Comparison of ENCODE assay signal across 11 cellular contexts in genomic region chr11:85725510-85726258, GRCh38. TPM values are rescaled to one million over a fixed set of nuclear protein-coding genes. Genes with fewer than 3 reads are reported as not detected.
DNase-seq lines count a peak whose midpoint lies in the region; ATAC-seq, FAIRE-seq and TF ChIP-seq lines count a peak whose summit lies in the region.
"Had no signal": no experiment of that assay in that cellular context is flagged by ENCODE, and none has a peak within 500 bp of the region (broad histone marks: within the 10 kb centered on the region; RNA-seq: fewer than 3 reads in every experiment).

No MANE protein-coding gene starts in this region.

- DNase-seq in AG08396 (ENCODE audit: low spot score), result peak; percentile 60
- peak; percentile 94 for DNase-seq in HT1080 (ENCODE audit: low read depth)
- DNase-seq in bronchial epithelial cell (ENCODE audit: low read depth), result peak; percentile 93
- peak; percentile 88 for DNase-seq in kidney epithelial cell (ENCODE audit: low read depth)
- no peak for DNase-seq in NCI-H345 treated with DMSO at 0.1 percent for 48 hours (lab: John Stamatoyannopoulos, UW; ENCODE audit: unreplicated experiment)
- DNase-seq in activated CD4-positive, alpha-beta T cell treated with anti-CD3 and anti-CD28 coated beads for 1 hour, result no peak
- DNase-seq: activated T-cell treated with anti-CD3 and anti-CD28 coated beads, Interleukin-2, amount 50 U/mL, for 1 hour; effector memory CD4-positive, alpha-beta T cell; NCI-H526 treated with DMSO at 0.1 percent for 48 hours had no signal

- H3K4me3 ChIP-seq in bronchial epithelial cell (ENCODE audit: low read depth, low read length) (no peak overlapping the region), kidney epithelial cell (ENCODE audit: low read depth, low read length) (no peak overlapping the region)

- TF ChIP-seq CTCF in bronchial epithelial cell (IDR thresholded peaks at IDR 0.05; ENCODE audit: insufficient read depth, low read length, severe bottlenecking) (no peak), kidney epithelial cell (IDR thresholded peaks at IDR 0.05; ENCODE audit: insufficient read depth, low read length, poor library complexity, severe bottlenecking) (no peak)

- no peak for FAIRE-seq in bronchial epithelial cell (lab: Jason Lieb, UNC)

- no peak for ATAC-seq in HG03097 (IDR thresholded peaks at IDR 0.05; ENCODE audit: low FRiP score, unreplicated experiment)
- no peak for ATAC-seq in HG02678 (IDR thresholded peaks at IDR 0.05; ENCODE audit: unreplicated experiment)

- H3K27me3 ChIP-seq in bronchial epithelial cell (ENCODE audit: control insufficient read depth, insufficient read depth, low read length) (no peaks in the 10 kb centered on the region), kidney epithelial cell (ENCODE audit: control insufficient read depth, insufficient read depth, low read length) (no peaks in the 10 kb centered on the region)

- no peaks in the 10 kb centered on the region for H3K36me3 ChIP-seq in bronchial epithelial cell (ENCODE audit: control insufficient read depth, insufficient read depth, low read length)
- no peaks in the 10 kb centered on the region for H3K36me3 ChIP-seq in kidney epithelial cell (ENCODE audit: control insufficient read depth, insufficient read depth, low read length)

RNA-seq across cellular contexts. Expression of gene CCDC89, which starts 39.7 kb away (rescaled TPM):
- total RNA-seq in HT1080 (2014; rRNA removed; shearing (Covaris generic)), result 0.16 TPM in 1 of 2 replicates, not detected in the other
- 0.07 TPM in 1 of 2 replicates, not detected in the other for polyA plus RNA-seq in HT1080 (2015; cell fraction: cytosol; rRNA removed)
- not detected in 2 replicates for polyA plus RNA-seq in HT1080 (2015; cell fraction: nucleus; rRNA removed)
- total RNA-seq in bronchial epithelial cell, result 0.13 TPM in 1 of 2 replicates, not detected in the other
- total RNA-seq in kidney epithelial cell, result 2.0 and 2.2 TPM in 2 replicates

Comparison
In these comparisons a context has a peak if more than half of its experiments do, and no peak if none do; other contexts are left out.
1. DNase-seq: peak in AG08396 (single experiment), HT1080 (single experiment), bronchial epithelial cell (single experiment) and kidney epithelial cell (single experiment); none in NCI-H345 treated with DMSO at 0.1 percent for 48 hours (single experiment) and activated CD4-positive, alpha-beta T cell treated with anti-CD3 and anti-CD28 coated beads for 1 hour (single experiment).